ENCODE assay signal across 14 cellular contexts in genomic region chr5:79984363-79984762, GRCh38. TPM values are rescaled to one million over a fixed set of nuclear protein-coding genes. Genes with fewer than 3 reads are reported as not detected.
DNase-seq lines count a peak whose midpoint lies in the region; ATAC-seq lines count a peak whose summit lies in the region.
"Had no signal": no experiment of that assay in that cellular context is flagged by ENCODE, and none has a peak within 500 bp of the region (broad histone marks: within the 10 kb centered on the region; RNA-seq: fewer than 3 reads in every experiment).

No MANE protein-coding gene starts in this region.

- no peak for ATAC-seq in activated CD4-positive, alpha-beta T cell treated with anti-CD3 and anti-CD28 coated beads for 36 hours
- peak; percentile 38 for ATAC-seq in stimulated activated naive CD8-positive, alpha-beta T cell treated with anti-CD3 and anti-CD28 coated beads, Interleukin-15, Interleukin-2, amounts not matched to agents 100 U/mL and 50 U/mL, for 24 hours
- no peak for ATAC-seq in stimulated activated naive CD8-positive, alpha-beta T cell treated with anti-CD3 and anti-CD28 coated beads, Interleukin-15, amount 100 ng/mL, for 72 hours

- no peak for DNase-seq in activated CD4-positive, alpha-beta T cell treated with anti-CD3 and anti-CD28 coated beads for 36 hours
- no peak for DNase-seq in activated CD4-positive, alpha-beta T cell treated with anti-CD3 and anti-CD28 coated beads for 48 hours
- no peak for DNase-seq in stimulated activated naive CD8-positive, alpha-beta T cell treated with anti-CD3 and anti-CD28 coated beads, Interleukin-15, Interleukin-2, amounts not matched to agents 100 U/mL and 50 U/mL, for 24 hours
- no peak for DNase-seq in stimulated activated naive CD8-positive, alpha-beta T cell treated with anti-CD3 and anti-CD28 coated beads, Interleukin-15, amount 100 ng/mL, for 72 hours
- DNase-seq in NCI-H526 treated with DMSO at 0.1 percent for 48 hours (lab: John Stamatoyannopoulos, UW), result no peak
- no peak for DNase-seq in DMS53 (lab: John Stamatoyannopoulos, UW)
- DNase-seq: BE2C; CD4-positive, CD25-positive, alpha-beta regulatory T cell; NCI-H1417 treated with DMSO at 0.1 percent for 48 hours; NCI-H187 treated with DMSO at 0.1 percent for 48 hours; NCI-H226; NCI-H524 treated with DMSO at 0.1 percent for 48 hours; PC-9 had no signal

- H3K4me1 Mint-ChIP-seq in activated CD4-positive, alpha-beta T cell treated with anti-CD3 and anti-CD28 coated beads for 36 hours, result peaks cover 67% of the 10 kb centered on the region
- peaks cover 76% of the 10 kb centered on the region for H3K4me1 Mint-ChIP-seq in stimulated activated naive CD8-positive, alpha-beta T cell treated with anti-CD3 and anti-CD28 coated beads, Interleukin-15, amount 100 ng/mL, for 72 hours
- peaks cover 71% of the 10 kb centered on the region for H3K4me1 Mint-ChIP-seq in activated naive CD8-positive, alpha-beta T cell (ENCODE audit: low read depth)

- CTCF ChIA-PET in activated CD4-positive, alpha-beta T cell treated with anti-CD3 and anti-CD28 coated beads for 36 hours (lab: Charles Lee), result interaction anchor here (0.5 to 1.3 kb wide), 6 partner anchors 14 to 716 kb away, joined by 3 to 6 read pairs (median 3); no protein-coding TSS in a partner anchor

- H3K27me3 Mint-ChIP-seq in activated CD4-positive, alpha-beta T cell treated with anti-CD3 and anti-CD28 coated beads for 36 hours, result no peaks in the 10 kb centered on the region
- H3K27me3 Mint-ChIP-seq in stimulated activated naive CD8-positive, alpha-beta T cell treated with anti-CD3 and anti-CD28 coated beads, Interleukin-15, amount 100 ng/mL, for 72 hours, result no peaks in the 10 kb centered on the region
- H3K27me3 Mint-ChIP-seq in activated naive CD8-positive, alpha-beta T cell, result no peaks in the 10 kb centered on the region
- H3K27me3 Mint-ChIP-seq: CD4-positive, CD25-positive, alpha-beta regulatory T cell had no signal

- H3K36me3 Mint-ChIP-seq in activated CD4-positive, alpha-beta T cell treated with anti-CD3 and anti-CD28 coated beads for 36 hours (ENCODE audit: low read depth), result peaks cover 71% of the 10 kb centered on the region
- H3K36me3 Mint-ChIP-seq in activated naive CD8-positive, alpha-beta T cell, result peaks cover 38% of the 10 kb centered on the region

- intact Hi-C loops in activated CD4-positive, alpha-beta T cell treated with anti-CD3 and anti-CD28 coated beads for 36 hours (cut with DNase I, micrococcal nuclease), result no loop called here

- H3K4me3 Mint-ChIP-seq in activated CD4-positive, alpha-beta T cell treated with anti-CD3 and anti-CD28 coated beads for 36 hours, result no peak overlapping the region
- peak overlapping the region in 1 of 2 donors; percentile 1 for H3K4me3 Mint-ChIP-seq in stimulated activated naive CD8-positive, alpha-beta T cell treated with anti-CD3 and anti-CD28 coated beads, Interleukin-15, amount 100 ng/mL, for 72 hours
- peak overlapping the region; percentile 31 for H3K4me3 Mint-ChIP-seq in activated naive CD8-positive, alpha-beta T cell

- POLR2A ChIA-PET in activated CD4-positive, alpha-beta T cell treated with anti-CD3 and anti-CD28 coated beads for 36 hours (lab: Charles Lee), result interaction anchor here (0.6 kb wide), 1 partner anchor 197 kb away, joined by 4 read pairs; no protein-coding TSS in a partner anchor

- peak overlapping the region; percentile 67 for H3K27ac Mint-ChIP-seq in activated CD4-positive, alpha-beta T cell treated with anti-CD3 and anti-CD28 coated beads for 36 hours
- H3K27ac Mint-ChIP-seq in stimulated activated naive CD8-positive, alpha-beta T cell treated with anti-CD3 and anti-CD28 coated beads, Interleukin-15, amount 100 ng/mL, for 72 hours, result peak overlapping the region in 1 of 2 donors; percentile 55
- peak overlapping the region; percentile 82 for H3K27ac Mint-ChIP-seq in activated naive CD8-positive, alpha-beta T cell

- H3K9me3 Mint-ChIP-seq in activated CD4-positive, alpha-beta T cell treated with anti-CD3 and anti-CD28 coated beads for 36 hours (ENCODE audit: low read depth), result no peaks in the 10 kb centered on the region
- no peaks in the 10 kb centered on the region for H3K9me3 Mint-ChIP-seq in stimulated activated naive CD8-positive, alpha-beta T cell treated with anti-CD3 and anti-CD28 coated beads, Interleukin-15, amount 100 ng/mL, for 72 hours
- H3K9me3 Mint-ChIP-seq in activated naive CD8-positive, alpha-beta T cell (ENCODE audit: low read depth), result no peaks in the 10 kb centered on the region

RNA-seq across cellular contexts. Expression of gene MTX3, which starts 6.7 kb away (rescaled TPM):
- total RNA-seq in activated CD4-positive, alpha-beta T cell treated with anti-CD3 and anti-CD28 coated beads for 36 hours, result 10 to 100 TPM; 11.9 to 14.3 TPM

RNA-seq across cellular contexts. Expression of gene THBS4, which starts 50.8 kb away (rescaled TPM):
- 1 to 10 TPM; 2.1 to 2.3 TPM for total RNA-seq in activated CD4-positive, alpha-beta T cell treated with anti-CD3 and anti-CD28 coated beads for 36 hours
- total RNA-seq: CD4-positive, CD25-positive, alpha-beta regulatory T cell had no signal
